In the genomic region with DNA sequence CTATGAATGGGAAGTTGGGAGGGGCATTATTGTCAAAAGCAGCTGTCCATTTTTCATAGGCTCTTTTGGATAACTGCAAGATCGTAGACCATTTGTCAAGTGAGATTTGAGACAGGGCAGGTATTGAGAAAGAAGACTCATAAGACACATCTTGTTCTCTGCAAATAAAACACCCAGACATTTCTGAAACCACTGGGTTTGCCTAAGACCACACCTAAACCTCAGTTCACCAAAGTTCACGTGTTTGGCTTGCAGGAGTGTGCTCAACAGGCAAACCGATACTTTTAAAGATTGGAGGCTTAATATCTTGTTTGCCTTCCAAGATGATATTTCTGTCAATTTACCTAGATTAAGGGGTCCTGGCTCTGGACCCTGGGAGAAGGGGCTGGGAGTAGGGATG, we compare ENCODE assay signal across 1 cellular context.
TF ChIP-seq lines count a peak whose summit lies in the region.

No MANE protein-coding gene starts in this region.

TF ChIP-seq in GM23338, 12 proteins besides CTCF, POLR2A, EP300 and RAD21 (continued from another document):
- TF ChIP-seq, protein P1, sequence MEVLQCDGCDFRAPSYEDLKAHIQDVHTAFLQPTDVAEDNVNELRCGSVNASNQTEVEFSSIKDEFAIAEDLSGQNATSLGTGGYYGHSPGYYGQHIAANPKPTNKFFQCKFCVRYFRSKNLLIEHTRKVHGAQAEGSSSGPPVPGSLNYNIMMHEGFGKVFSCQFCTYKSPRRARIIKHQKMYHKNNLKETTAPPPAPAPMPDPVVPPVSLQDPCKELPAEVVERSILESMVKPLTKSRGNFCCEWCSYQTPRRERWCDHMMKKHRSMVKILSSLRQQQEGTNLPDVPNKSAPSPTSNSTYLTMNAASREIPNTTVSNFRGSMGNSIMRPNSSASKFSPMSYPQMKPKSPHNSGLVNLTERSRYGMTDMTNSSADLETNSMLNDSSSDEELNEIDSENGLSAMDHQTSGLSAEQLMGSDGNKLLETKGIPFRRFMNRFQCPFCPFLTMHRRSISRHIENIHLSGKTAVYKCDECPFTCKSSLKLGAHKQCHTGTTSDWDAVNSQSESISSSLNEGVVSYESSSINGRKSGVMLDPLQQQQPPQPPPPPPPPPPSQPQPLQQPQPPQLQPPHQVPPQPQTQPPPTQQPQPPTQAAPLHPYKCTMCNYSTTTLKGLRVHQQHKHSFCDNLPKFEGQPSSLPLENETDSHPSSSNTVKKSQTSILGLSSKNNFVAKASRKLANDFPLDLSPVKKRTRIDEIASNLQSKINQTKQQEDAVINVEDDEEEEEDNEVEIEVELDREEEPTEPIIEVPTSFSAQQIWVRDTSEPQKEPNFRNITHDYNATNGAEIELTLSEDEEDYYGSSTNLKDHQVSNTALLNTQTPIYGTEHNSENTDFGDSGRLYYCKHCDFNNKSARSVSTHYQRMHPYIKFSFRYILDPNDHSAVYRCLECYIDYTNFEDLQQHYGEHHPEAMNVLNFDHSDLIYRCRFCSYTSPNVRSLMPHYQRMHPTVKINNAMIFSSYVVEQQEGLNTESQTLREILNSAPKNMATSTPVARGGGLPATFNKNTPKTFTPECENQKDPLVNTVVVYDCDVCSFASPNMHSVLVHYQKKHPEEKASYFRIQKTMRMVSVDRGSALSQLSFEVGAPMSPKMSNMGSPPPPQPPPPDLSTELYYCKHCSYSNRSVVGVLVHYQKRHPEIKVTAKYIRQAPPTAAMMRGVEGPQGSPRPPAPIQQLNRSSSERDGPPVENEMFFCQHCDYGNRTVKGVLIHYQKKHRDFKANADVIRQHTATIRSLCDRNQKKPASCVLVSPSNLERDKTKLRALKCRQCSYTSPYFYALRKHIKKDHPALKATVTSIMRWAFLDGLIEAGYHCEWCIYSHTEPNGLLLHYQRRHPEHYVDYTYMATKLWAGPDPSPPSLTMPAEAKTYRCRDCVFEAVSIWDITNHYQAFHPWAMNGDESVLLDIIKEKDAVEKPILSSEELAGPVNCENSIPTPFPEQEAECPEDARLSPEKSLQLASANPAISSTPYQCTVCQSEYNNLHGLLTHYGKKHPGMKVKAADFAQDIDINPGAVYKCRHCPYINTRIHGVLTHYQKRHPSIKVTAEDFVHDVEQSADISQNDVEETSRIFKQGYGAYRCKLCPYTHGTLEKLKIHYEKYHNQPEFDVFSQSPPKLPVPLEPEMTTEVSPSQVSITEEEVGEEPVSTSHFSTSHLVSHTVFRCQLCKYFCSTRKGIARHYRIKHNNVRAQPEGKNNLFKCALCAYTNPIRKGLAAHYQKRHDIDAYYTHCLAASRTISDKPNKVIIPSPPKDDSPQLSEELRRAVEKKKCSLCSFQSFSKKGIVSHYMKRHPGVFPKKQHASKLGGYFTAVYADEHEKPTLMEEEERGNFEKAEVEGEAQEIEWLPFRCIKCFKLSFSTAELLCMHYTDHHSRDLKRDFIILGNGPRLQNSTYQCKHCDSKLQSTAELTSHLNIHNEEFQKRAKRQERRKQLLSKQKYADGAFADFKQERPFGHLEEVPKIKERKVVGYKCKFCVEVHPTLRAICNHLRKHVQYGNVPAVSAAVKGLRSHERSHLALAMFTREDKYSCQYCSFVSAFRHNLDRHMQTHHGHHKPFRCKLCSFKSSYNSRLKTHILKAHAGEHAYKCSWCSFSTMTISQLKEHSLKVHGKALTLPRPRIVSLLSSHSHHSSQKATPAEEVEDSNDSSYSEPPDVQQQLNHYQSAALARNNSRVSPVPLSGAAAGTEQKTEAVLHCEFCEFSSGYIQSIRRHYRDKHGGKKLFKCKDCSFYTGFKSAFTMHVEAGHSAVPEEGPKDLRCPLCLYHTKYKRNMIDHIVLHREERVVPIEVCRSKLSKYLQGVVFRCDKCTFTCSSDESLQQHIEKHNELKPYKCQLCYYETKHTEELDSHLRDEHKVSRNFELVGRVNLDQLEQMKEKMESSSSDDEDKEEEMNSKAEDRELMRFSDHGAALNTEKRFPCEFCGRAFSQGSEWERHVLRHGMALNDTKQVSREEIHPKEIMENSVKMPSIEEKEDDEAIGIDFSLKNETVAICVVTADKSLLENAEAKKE (CRISPR knock-in tag; IDR thresholded peaks at IDR 0.05): no peak
- TF ChIP-seq EZH2phosphoT487 (IDR thresholded peaks at IDR 0.05; ENCODE audit: unreplicated experiment): no peak
- TF ChIP-seq EZH2 (IDR thresholded peaks at IDR 0.05; ENCODE audit: low read depth, unreplicated experiment): no peak
- no peak for TF ChIP-seq NANOG (IDR thresholded peaks at IDR 0.05; ENCODE audit: borderline replicate concordance)
- TF ChIP-seq STAT1 (IDR thresholded peaks at IDR 0.05; ENCODE audit: unreplicated experiment): no peak
- TF ChIP-seq POLR2AphosphoS5 (IDR thresholded peaks at IDR 0.05; ENCODE audit: low read depth): no peak
